ENCODE assay signal across 25 cellular contexts in the genomic region with DNA sequence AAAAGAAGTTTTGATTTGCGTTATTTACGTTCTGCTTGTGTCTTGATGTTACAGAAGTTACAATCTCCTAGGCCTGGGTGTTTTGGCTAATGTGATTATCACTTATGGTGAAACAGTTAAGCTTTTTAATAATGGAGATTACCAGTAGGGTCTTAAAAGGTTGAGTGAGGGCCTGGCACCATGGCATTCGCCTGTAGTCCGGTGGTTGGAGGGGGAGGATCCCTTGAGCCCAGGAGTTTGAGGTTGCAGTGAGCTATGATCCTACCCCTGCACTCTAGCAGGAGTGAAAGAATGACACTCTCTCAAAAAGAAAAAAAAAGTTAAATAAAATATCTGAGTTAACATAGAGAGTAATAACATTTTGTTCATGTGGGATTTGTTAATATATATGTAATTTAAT.
"Had no signal": no experiment of that assay in that cellular context is flagged by ENCODE, and none has a peak within 500 bp of the region (broad histone marks: within the 10 kb centered on the region; RNA-seq: fewer than 3 reads in every experiment).

No MANE protein-coding gene starts in this region.

- ATAC-seq: activated CD8-positive, alpha-beta T cell treated with anti-CD3 and anti-CD28 coated beads, Interleukin-2, amount 10 ng/mL, durations not matched to agents 7 days and 5 days; activated T-helper 17 cell treated with anti-CD3 and anti-CD28 coated beads, Interleukin-2, amount 50 U/mL, for 72 hours; Panc1; T-cell had no signal

- H3K4me1 Mint-ChIP-seq: activated T-helper 17 cell treated with anti-CD3 and anti-CD28 coated beads, Interleukin-2, amount 50 U/mL, for 72 hours had no signal

- H3K9me3 ChIP-seq: adrenal gland had no signal

- H3K27me3 Mint-ChIP-seq: activated naive CD8-positive, alpha-beta T cell; activated T-helper 17 cell treated with anti-CD3 and anti-CD28 coated beads, Interleukin-2, amount 50 U/mL, for 72 hours; T-cell had no signal

- H3K27me3 ChIP-seq: adrenal gland had no signal

- H3K36me3 Mint-ChIP-seq: activated naive CD8-positive, alpha-beta T cell; T-cell had no signal

- H3K9me3 Mint-ChIP-seq: activated naive CD4-positive, alpha-beta T cell treated with anti-CD3 and anti-CD28 coated beads for 36 hours; activated T-helper 17 cell treated with anti-CD3 and anti-CD28 coated beads, Interleukin-2, amount 50 U/mL, for 72 hours; T-cell had no signal

- DNase-seq: activated CD4-positive, alpha-beta T cell treated with anti-CD3 and anti-CD28 coated beads for 48 hours; activated CD4-positive, alpha-beta T cell treated with anti-CD3 and anti-CD28 coated beads, Interleukin-2, amount 50 U/mL, for 4 hours; activated CD4-positive, CD25-positive, alpha-beta regulatory T cell treated with anti-CD3 and anti-CD28 coated beads, Interleukin-2, amount 50 U/mL, for 72 hours; activated CD8-positive, alpha-beta T cell treated with anti-CD3 and anti-CD28 coated beads, Interleukin-2, amount 10 ng/mL, durations not matched to agents 7 days and 5 days; activated gamma-delta T cell; activated naive CD4-positive, alpha-beta T cell treated with anti-CD3 and anti-CD28 coated beads for 36 hours; activated T-cell treated with anti-CD3 and anti-CD28 coated beads, Interleukin-2, amount 50 U/mL, for 48 hours; anterior cingulate cortex; cerebellar nuclear complex; NCI-H1092; NCI-H1417; NCI-H1930; NCI-H2171; NCI-H2227 treated with DMSO at 0.1 percent for 48 hours; NCI-H446 treated with DMSO at 0.1 percent for 48 hours; NCI-H524 treated with DMSO at 0.1 percent for 48 hours; NCI-H748 treated with DMSO at 0.1 percent for 48 hours; OCI-M1; SHP77 treated with DMSO at 0.1 percent for 48 hours; T-cell had no signal

- H3K4me3 Mint-ChIP-seq: activated CD8-positive, alpha-beta T cell treated with anti-CD3 and anti-CD28 coated beads, Interleukin-2, amount 10 ng/mL, durations not matched to agents 7 days and 5 days; activated naive CD4-positive, alpha-beta T cell treated with anti-CD3 and anti-CD28 coated beads for 36 hours; activated naive CD8-positive, alpha-beta T cell had no signal

- H3K27ac Mint-ChIP-seq: activated CD8-positive, alpha-beta T cell treated with anti-CD3 and anti-CD28 coated beads, Interleukin-2, amount 10 ng/mL, durations not matched to agents 7 days and 5 days; activated naive CD4-positive, alpha-beta T cell treated with anti-CD3 and anti-CD28 coated beads for 36 hours; activated naive CD8-positive, alpha-beta T cell; activated T-helper 17 cell treated with anti-CD3 and anti-CD28 coated beads, Interleukin-2, amount 50 U/mL, for 72 hours; T-cell had no signal

- H3K27ac ChIP-seq: adrenal gland, KMS-11 had no signal

- H3K36me3 ChIP-seq: adrenal gland had no signal

- H3K4me2 ChIP-seq: KMS-11 had no signal

- H3K9ac ChIP-seq: KMS-11 had no signal

- H3K4me3 ChIP-seq: adrenal gland had no signal
